In genomic region chr1:179298952-179299351, GRCh38 we compare ENCODE assay signal across 8 cellular contexts. TPM values are rescaled to one million over a fixed set of nuclear protein-coding genes. Genes with fewer than 3 reads are reported as not detected.
DNase-seq lines count a peak whose midpoint lies in the region; ATAC-seq and TF ChIP-seq lines count a peak whose summit lies in the region.

No MANE protein-coding gene starts in this region.

- POLR2A ChIA-PET in GM10248 (lab: Yijun Ruan, JAX) = no interaction called here

- ATAC-seq in GM21390 (IDR thresholded peaks at IDR 0.05; ENCODE audit: unreplicated experiment) (peak; percentile 82), HG03558 (IDR thresholded peaks at IDR 0.05; ENCODE audit: extremely low read depth, unreplicated experiment) (peak; percentile 74)

- H3K27ac Mint-ChIP-seq in activated naive CD8-positive, alpha-beta T cell treated with anti-CD3 and anti-CD28 coated beads for 36 hours = peak overlapping the region; percentile 90

- peaks cover 70% of the 10 kb centered on the region for H3K36me3 Mint-ChIP-seq in activated naive CD8-positive, alpha-beta T cell treated with anti-CD3 and anti-CD28 coated beads for 36 hours

- H3K4me1 Mint-ChIP-seq in activated naive CD8-positive, alpha-beta T cell treated with anti-CD3 and anti-CD28 coated beads for 36 hours = peaks cover 72% of the 10 kb centered on the region

- CTCF ChIA-PET in GM10248 (lab: Yijun Ruan, JAX) = interaction anchor here (1.6 kb wide), 1 partner anchor 47 kb away, joined by 5 read pairs; no protein-coding TSS in a partner anchor

- no peak for TF ChIP-seq CTCF in GM10248 (IDR thresholded peaks at IDR 0.05; ENCODE audit: control extremely low read depth, extremely low read depth, low read depth, missing control alignments)

- DNase-seq in GM10248 (ENCODE audit: extremely low spot score) (peak; percentile 28), NCI-H510A (lab: John Stamatoyannopoulos, UW) (no peak), NCI-H69 (lab: John Stamatoyannopoulos, UW) (no peak), Ammon's horn (ENCODE audit: low spot score) (no peak), putamen (ENCODE audit: low spot score) (no peak)
- DNase-seq in activated naive CD8-positive, alpha-beta T cell treated with anti-CD3 and anti-CD28 coated beads for 36 hours = peak; percentile 44

- H3K9me3 Mint-ChIP-seq in activated naive CD8-positive, alpha-beta T cell treated with anti-CD3 and anti-CD28 coated beads for 36 hours = no peaks in the 10 kb centered on the region

- no peaks in the 10 kb centered on the region for H3K27me3 Mint-ChIP-seq in activated naive CD8-positive, alpha-beta T cell treated with anti-CD3 and anti-CD28 coated beads for 36 hours

- peak overlapping the region; percentile 67 for H3K4me3 Mint-ChIP-seq in activated naive CD8-positive, alpha-beta T cell treated with anti-CD3 and anti-CD28 coated beads for 36 hours

RNA-seq across cellular contexts. Expression of gene SOAT1, which starts 5.4 kb away (rescaled TPM):
- total RNA-seq in activated naive CD8-positive, alpha-beta T cell treated with anti-CD3 and anti-CD28 coated beads for 36 hours = 10 to 100 TPM; 86.2 to 90.9 TPM

Comparison
In these comparisons a context has a peak if more than half of its experiments do, and no peak if none do; other contexts are left out.
1. DNase-seq: peak in GM10248 (single experiment) and activated naive CD8-positive, alpha-beta T cell treated with anti-CD3 and anti-CD28 coated beads for 36 hours (single experiment); none in NCI-H510A (single experiment), NCI-H69 (single experiment), Ammon's horn (single experiment) and putamen (single experiment).